Comparison of ENCODE assay signal across 1 cellular context in genomic region chr22:36138709-36139108, GRCh38. TPM values are rescaled to one million over a fixed set of nuclear protein-coding genes. Genes with fewer than 3 reads are reported as not detected.
"Had no signal": no experiment of that assay in that cellular context is flagged by ENCODE, and none has a peak within 500 bp of the region (broad histone marks: within the 10 kb centered on the region; RNA-seq: fewer than 3 reads in every experiment).

No MANE protein-coding gene starts in this region.

RNA-seq across cellular contexts. Expression of gene APOL3, which starts 21.8 kb away (rescaled TPM):
- total RNA-seq: progenitor cell of endocrine pancreas had no signal
